Comparison of ENCODE assay signal across 17 cellular contexts in the genomic region with DNA sequence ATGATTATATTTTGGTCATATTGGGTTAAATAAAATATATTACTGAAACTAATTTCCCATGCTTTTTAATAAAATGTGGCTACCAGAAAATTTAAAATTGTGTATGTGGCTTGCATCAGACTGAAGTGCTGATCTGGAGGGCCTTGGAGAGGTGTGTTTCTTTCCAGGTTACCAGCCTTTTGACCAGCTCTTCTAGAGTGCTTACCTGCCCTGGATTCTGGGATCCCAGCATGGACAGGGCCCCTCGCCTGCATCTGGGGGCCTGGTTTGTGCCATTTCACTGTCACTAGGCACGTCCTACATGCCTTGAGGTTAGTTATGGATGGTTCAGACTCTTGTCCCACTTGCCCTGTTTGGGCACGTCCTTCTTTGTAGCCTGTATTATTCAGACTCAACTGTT. TPM values are rescaled to one million over a fixed set of nuclear protein-coding genes. Genes with fewer than 3 reads are reported as not detected.
DNase-seq lines count a peak whose midpoint lies in the region; ATAC-seq, FAIRE-seq and TF ChIP-seq lines count a peak whose summit lies in the region.
"Had no signal": no experiment of that assay in that cellular context is flagged by ENCODE, and none has a peak within 500 bp of the region (broad histone marks: within the 10 kb centered on the region; RNA-seq: fewer than 3 reads in every experiment).

No MANE protein-coding gene starts in this region.

- no peak overlapping the region for H3K4me3 Mint-ChIP-seq in central memory CD8-positive, alpha-beta T cell
- H3K4me3 Mint-ChIP-seq: H9 had no signal

- TF ChIP-seq CTCF in right atrium auricular region (IDR thresholded peaks at IDR 0.05) (no peak), pancreas (IDR thresholded peaks at IDR 0.05) (no peak)

- no peak for ATAC-seq in Right ventricle myocardium superior (ENCODE audit: poor library complexity)
- ATAC-seq in central memory CD8-positive, alpha-beta T cell (replicated peaks; ENCODE audit: extremely low read depth, poor library complexity, severe bottlenecking): no peak
- no peak for ATAC-seq in pancreas
- no peak for ATAC-seq in GM21447 (IDR thresholded peaks at IDR 0.05; ENCODE audit: unreplicated experiment)
- ATAC-seq in HG02642 (IDR thresholded peaks at IDR 0.05; ENCODE audit: poor library complexity, unreplicated experiment): no peak

- H3K27ac ChIP-seq in right atrium auricular region (peak overlapping the region; percentile 28 to 38), pancreas (peak overlapping the region in 3 of 4 donors; percentile 61 to 65 (median 65))
- H3K27ac ChIP-seq: HL-60, Peyer's patch had no signal

- no peak for DNase-seq in right atrium auricular region (ENCODE audit: low spot score)
- DNase-seq in Right ventricle myocardium superior: no peak
- no peak for DNase-seq in central memory CD8-positive, alpha-beta T cell (ENCODE audit: low spot score in 2 of 2)
- no peak for DNase-seq in pancreas
- no peak for DNase-seq in GM12891 (ENCODE audit: insufficient read length, low spot score)
- DNase-seq: AML-193, H9, NCI-H1105 treated with DMSO at 0.1 percent for 48 hours, NCI-H1694 treated with DMSO at 0.1 percent for 48 hours, NCI-H2107, NCI-H524 treated with DMSO at 0.1 percent for 48 hours, Peyer's patch, SHP77 had no signal

- H3K4me1 Mint-ChIP-seq in central memory CD8-positive, alpha-beta T cell: peaks cover 80% of the 10 kb centered on the region

- no peak overlapping the region for H3K4me3 ChIP-seq in right atrium auricular region
- no peak overlapping the region for H3K4me3 ChIP-seq in pancreas
- H3K4me3 ChIP-seq: Peyer's patch had no signal

- 81 to 88% methylated on average over 3 of the region's 3 CpGs for WGBS in pancreas, 2 donors

- peak overlapping the region; percentile 87 for H3K27ac Mint-ChIP-seq in central memory CD8-positive, alpha-beta T cell (ENCODE audit: low read depth)

- intact Hi-C loops in Right ventricle myocardium superior (cut with DNase I): no loop called here
- intact Hi-C loops in pancreas (cut with DNase I): loop anchor here in 1 of 3 donors (10.0 kb wide), 1 partner anchor 117 kb away; no protein-coding TSS in a partner anchor

- H3K27me3 Mint-ChIP-seq in central memory CD8-positive, alpha-beta T cell: no peaks in the 10 kb centered on the region

- H3K9me3 ChIP-seq in right atrium auricular region (no peaks in the 10 kb centered on the region), pancreas (no peaks in the 10 kb centered on the region)
- H3K9me3 ChIP-seq: Peyer's patch had no signal

- H3K4me1 ChIP-seq in right atrium auricular region: peaks cover 0 to 25% of the 10 kb centered on the region in 2 donors
- H3K4me1 ChIP-seq in pancreas: peaks cover 34 to 87% (median 82%) of the 10 kb centered on the region in 3 donors
- H3K4me1 ChIP-seq: Peyer's patch had no signal

- H3K36me3 Mint-ChIP-seq in central memory CD8-positive, alpha-beta T cell (ENCODE audit: insufficient read depth): peaks cover 4% of the 10 kb centered on the region

- FAIRE-seq in pancreas (lab: Jason Lieb, UNC) (no peak), GM12891 (lab: Jason Lieb, UNC) (no peak)
- FAIRE-seq: HTR-8/SVneo had no signal

- H3K36me3 ChIP-seq in right atrium auricular region (no peaks in the 10 kb centered on the region), pancreas (no peaks in the 10 kb centered on the region)
- H3K36me3 ChIP-seq: Peyer's patch had no signal

- TF ChIP-seq POLR2A in GM12891 (IDR thresholded peaks at IDR 0.05; ENCODE audit: low read depth, low read length): no peak

- no peaks in the 10 kb centered on the region for H3K9me3 Mint-ChIP-seq in central memory CD8-positive, alpha-beta T cell

- H3K27me3 ChIP-seq in right atrium auricular region: no peaks in the 10 kb centered on the region
- no peaks in the 10 kb centered on the region for H3K27me3 ChIP-seq in pancreas
- H3K27me3 ChIP-seq: Peyer's patch had no signal

TF ChIP-seq in GM12891, 5 proteins besides CTCF, POLR2A, EP300 and RAD21:
- no peak for TF ChIP-seq PAX5 (IDR thresholded peaks at IDR 0.05; ENCODE audit: insufficient read depth, low read length, severe bottlenecking)
- TF ChIP-seq POLR2AphosphoS5 (IDR thresholded peaks at IDR 0.05; ENCODE audit: low read depth, low read length): no peak
- TF ChIP-seq TAF1 (IDR thresholded peaks at IDR 0.05; ENCODE audit: low read depth, low read length): no peak
- TF ChIP-seq POU2F2 (IDR thresholded peaks at IDR 0.05; ENCODE audit: low read depth, low read length): no peak
TF ChIP-seq in GM12891: peak in this region for 0.

RNA-seq across cellular contexts. Expression of a gene that starts 10.5 kb away (rescaled TPM):
- 10 to 100 TPM in 1 of 2 donors, 1 to 10 TPM in 1; 8.2 to 12.6 TPM for total RNA-seq in right atrium auricular region
- total RNA-seq in Right ventricle myocardium superior: 14.5 TPM
- 10 to 100 TPM; 21.3 to 78.7 (median 45.7) TPM for total RNA-seq in pancreas
- 10 to 100 TPM in 1 of 2 donors, 1 to 10 TPM in 1; 9.4 to 12.0 TPM for polyA plus RNA-seq in pancreas
- polyA plus RNA-seq in GM12891 (2012; ENCODE audit: low read depth, missing spikeins): 4.7 TPM

RNA-seq across cellular contexts. Expression of a gene that starts 50.2 kb away (rescaled TPM):
- 1 to 10 TPM; 1.5 to 3.6 TPM for total RNA-seq in right atrium auricular region
- total RNA-seq in Right ventricle myocardium superior: 3.4 TPM
- total RNA-seq in pancreas: 1 to 10 TPM in 5 of 6 donors, under 1 TPM in 1; 0.60 to 2.9 (median 2.1) TPM
- 1 to 10 TPM in 1 of 2 donors, under 1 TPM in 1; 0.95 to 1.9 TPM for polyA plus RNA-seq in pancreas
- 1.8 TPM for polyA plus RNA-seq in GM12891 (2012; ENCODE audit: low read depth, missing spikeins)
- total RNA-seq: H9 had no signal
